In genomic region chr11:5317301-5317700, GRCh38 we compare ENCODE assay signal across 23 cellular contexts. TPM values are rescaled to one million over a fixed set of nuclear protein-coding genes. Genes with fewer than 3 reads are reported as not detected.
DNase-seq lines count a peak whose midpoint lies in the region; FAIRE-seq and TF ChIP-seq lines count a peak whose summit lies in the region.
"Had no signal": no experiment of that assay in that cellular context is flagged by ENCODE, and none has a peak within 500 bp of the region (broad histone marks: within the 10 kb centered on the region; RNA-seq: fewer than 3 reads in every experiment).

No MANE protein-coding gene starts in this region.

- no peaks in the 10 kb centered on the region for H4K20me1 ChIP-seq in GM23248 (ENCODE audit: insufficient read depth)

- peaks cover 6% of the 10 kb centered on the region; the same call in 1 of the 2 replicates for H3K9me2 ChIP-seq in GM23248 (ENCODE audit: insufficient read depth)

- H3K4me3 ChIP-seq in AG09309 (ENCODE audit: control insufficient read depth, low read depth, low read length) (no peak overlapping the region), GM23248 (no peak overlapping the region), LNCaP clone FGC (ENCODE audit: low read depth, low read length) (no peak overlapping the region), bronchial epithelial cell (ENCODE audit: low read depth, low read length) (no peak overlapping the region), dorsolateral prefrontal cortex (no peak overlapping the region)
- H3K4me3 ChIP-seq: MG63 had no signal

- H3F3A ChIP-seq in GM23248 (ENCODE audit: insufficient read depth), result no peaks in the 10 kb centered on the region

- no peak overlapping the region for H3K4me2 ChIP-seq in GM23248 (ENCODE audit: unreplicated experiment)

- no peak overlapping the region for H2AFZ ChIP-seq in GM23248

- H3K27me3 ChIP-seq in GM23248 (replicated peaks; ENCODE audit: insufficient read depth) (no peaks in the 10 kb centered on the region), bronchial epithelial cell (ENCODE audit: control insufficient read depth, insufficient read depth, low read length) (no peaks in the 10 kb centered on the region), dorsolateral prefrontal cortex (no peaks in the 10 kb centered on the region)
- H3K27me3 ChIP-seq: MG63 had no signal

- no peak for FAIRE-seq in bronchial epithelial cell (lab: Jason Lieb, UNC)
- FAIRE-seq: GM19239, HepG2 had no signal

- H3K79me2 ChIP-seq in GM23248 (ENCODE audit: insufficient read depth), result no peaks in the 10 kb centered on the region

- no peak for DNase-seq in AG09309 (ENCODE audit: low read depth)
- peak; percentile 10 for DNase-seq in GM23248
- peak; percentile 22 for DNase-seq in LNCaP clone FGC (ENCODE audit: low read depth)
- peak; percentile 15 for DNase-seq in bronchial epithelial cell (ENCODE audit: low read depth)
- DNase-seq in dorsolateral prefrontal cortex, result no peak
- DNase-seq in posterior vena cava (ENCODE audit: low spot score), result no peak
- no peak for DNase-seq in amygdala (lab: John Stamatoyannopoulos, UW)
- DNase-seq: ACHN, AML-193, COR-L47, DMS 273 treated with DMSO at 0.1 percent for 48 hours, GDM1, GOT3, MG63, NCI-H1048, NCI-H1436, NCI-H226, NCI-H69, RPMI8226, SHP77 treated with DMSO at 0.1 percent for 48 hours had no signal

- H3K9me3 ChIP-seq in GM23248 (ENCODE audit: low read depth), result no peaks in the 10 kb centered on the region
- H3K9me3 ChIP-seq: MG63 had no signal

- H3K4me1 ChIP-seq in GM23248 (ENCODE audit: insufficient read depth), result no peaks in the 10 kb centered on the region

- H3K9ac ChIP-seq in GM23248, result no peak overlapping the region

- no peak overlapping the region for H3K27ac ChIP-seq in GM23248
- peak overlapping the region in 3 of 59 donors; percentile 15 to 17 (median 16) for H3K27ac ChIP-seq in dorsolateral prefrontal cortex

- 62 to 64% methylated on average over 5 of the region's 5 CpGs for WGBS in GM23248 (ENCODE audit: low coverage in 1 of 2, low lambda C conversion rate in 2 of 2, missing lambda C conversion rate in 2 of 2), 2 experiments

- peak; percentile 13 for TF ChIP-seq CTCF in AG09309 (IDR thresholded peaks at IDR 0.05; ENCODE audit: control insufficient read depth, insufficient read depth, low read depth, low read length, missing control alignments)
- TF ChIP-seq CTCF in LNCaP clone FGC (IDR thresholded peaks at IDR 0.05; ENCODE audit: control insufficient read depth, extremely low read depth, insufficient read depth), result 0 out of 2 replicates have a peak, but pooled peaks have one; percentile 19
- TF ChIP-seq CTCF in bronchial epithelial cell (IDR thresholded peaks at IDR 0.05; ENCODE audit: insufficient read depth, low read length, severe bottlenecking), result no peak
- TF ChIP-seq CTCF in dorsolateral prefrontal cortex (IDR thresholded peaks at IDR 0.05 in 54 of 56, conservative IDR thresholded peaks at IDR 0.05 in 2 of 56; ENCODE audit: low read depth in 1 of 56, partially characterized antibody in 56 of 56), result no peak

- in situ Hi-C loops in GM23248 (cut with MboI), result no loop called here

- intact Hi-C loops in dorsolateral prefrontal cortex (cut with DNase I) (no loop called here), posterior vena cava (cut with DNase I) (no loop called here)

- H3K36me3 ChIP-seq in GM23248 (ENCODE audit: low read depth) (no peaks in the 10 kb centered on the region), bronchial epithelial cell (ENCODE audit: control insufficient read depth, insufficient read depth, low read length) (no peaks in the 10 kb centered on the region)
- H3K36me3 ChIP-seq: MG63 had no signal

RNA-seq across cellular contexts. Expression of gene OR51B2, which starts 6.8 kb away (rescaled TPM):
- not detected in 2 replicates for total RNA-seq in GM23248 (2014; rRNA removed; shearing (Covaris generic))
- not detected in 2 replicates for polyA plus RNA-seq in GM23248 (2016; fragmentation: Nextera tagmentation; extraction: Ambion mirVana)
- total RNA-seq in bronchial epithelial cell (not detected in 2 replicates), dorsolateral prefrontal cortex (1 to 10 TPM in 6 of 120 experiments, under 1 TPM in 27, not detected in 87; 0.46 to 2.1 (median 0.68) TPM), posterior vena cava (not detected)
- total RNA-seq: Daoy, HepG2 had no signal
- polyA plus RNA-seq: HepG2 had no signal

RNA-seq across cellular contexts. Expression of gene OR51B4, which starts 15.6 kb away (rescaled TPM):
- not detected in 2 replicates for total RNA-seq in GM23248 (2014; rRNA removed; shearing (Covaris generic))
- not detected in 2 replicates for polyA plus RNA-seq in GM23248 (2016; fragmentation: Nextera tagmentation; extraction: Ambion mirVana)
- total RNA-seq in bronchial epithelial cell (not detected in 2 replicates), dorsolateral prefrontal cortex (1 to 10 TPM in 11 of 120 experiments, under 1 TPM in 17, not detected in 92; 0.49 to 2.5 (median 0.81) TPM), posterior vena cava (under 1 TPM in 1 of 2 donors, not detected in 1; 0.46 TPM)
- total RNA-seq: Daoy had no signal

RNA-seq across cellular contexts. Expression of gene OR51B5, which starts 26.0 kb away (rescaled TPM):
- total RNA-seq in GM23248 (2014; rRNA removed; shearing (Covaris generic)), result not detected in 2 replicates
- polyA plus RNA-seq in GM23248 (2016; fragmentation: Nextera tagmentation; extraction: Ambion mirVana), result not detected in 2 replicates
- not detected in 2 replicates for total RNA-seq in bronchial epithelial cell
- 1 to 10 TPM in 34 of 120 experiments, under 1 TPM in 50, not detected in 36; 0.27 to 2.7 (median 0.85) TPM for total RNA-seq in dorsolateral prefrontal cortex
- total RNA-seq in posterior vena cava, result under 1 TPM; 0.29 to 0.51 TPM

RNA-seq across cellular contexts. Expression of gene OR51B6, which starts 34.0 kb away (rescaled TPM):
- total RNA-seq in GM23248 (2014; rRNA removed; shearing (Covaris generic)), result not detected in 2 replicates
- polyA plus RNA-seq in GM23248 (2016; fragmentation: Nextera tagmentation; extraction: Ambion mirVana), result not detected in 2 replicates
- total RNA-seq in bronchial epithelial cell (not detected in 2 replicates), dorsolateral prefrontal cortex (1 to 10 TPM in 3 of 120 experiments, under 1 TPM in 8, not detected in 109; 0.54 to 1.7 (median 0.68) TPM), posterior vena cava (not detected)
- total RNA-seq: Daoy, HepG2 had no signal
- polyA plus RNA-seq: HepG2 had no signal

RNA-seq across cellular contexts. Expression of gene HBE1, which starts 47.6 kb away (rescaled TPM):
- not detected in 2 replicates for total RNA-seq in GM23248 (2014; rRNA removed; shearing (Covaris generic))
- not detected in 2 replicates for polyA plus RNA-seq in GM23248 (2016; fragmentation: Nextera tagmentation; extraction: Ambion mirVana)
- not detected in 2 replicates for total RNA-seq in bronchial epithelial cell
- total RNA-seq in dorsolateral prefrontal cortex, result 1 to 10 TPM in 26 of 120 experiments, under 1 TPM in 20, not detected in 74; 0.41 to 6.3 (median 1.0) TPM
- total RNA-seq in posterior vena cava, result not detected

Comparison
In these comparisons a context has a peak if more than half of its experiments do, and no peak if none do; other contexts are left out.
1. DNase-seq: peak in GM23248 (single experiment), LNCaP clone FGC (single experiment) and bronchial epithelial cell (single experiment); none in AG09309 (single experiment), dorsolateral prefrontal cortex (0 of 10), posterior vena cava (single experiment) and amygdala (0 of 56).
2. CTCF ChIP-seq: peak in AG09309 (single experiment) and LNCaP clone FGC (single experiment); none in bronchial epithelial cell (single experiment) and dorsolateral prefrontal cortex (0 of 56).